In the genomic region with DNA sequence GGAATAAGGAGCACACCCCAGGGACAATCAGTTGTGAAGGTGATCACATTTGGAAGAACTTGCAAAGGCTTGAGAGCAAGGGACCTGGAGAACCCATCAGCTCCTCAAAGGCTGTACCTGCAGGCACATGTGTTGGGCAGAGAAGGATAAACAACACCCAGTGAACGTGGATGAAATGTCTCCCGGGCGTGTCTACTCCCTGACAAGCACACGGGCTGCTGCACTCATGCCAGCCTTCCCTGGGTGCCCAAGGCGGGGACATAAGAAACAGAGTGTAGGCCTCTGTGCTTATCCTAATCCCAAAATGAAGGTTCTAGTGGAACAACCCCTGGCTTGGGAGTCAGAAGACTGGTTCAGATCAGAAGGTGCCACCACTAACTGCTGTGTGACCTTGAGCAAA, we compare ENCODE assay signal across 20 cellular contexts. TPM values are rescaled to one million over a fixed set of nuclear protein-coding genes. Genes with fewer than 3 reads are reported as not detected.
DNase-seq lines count a peak whose midpoint lies in the region; ATAC-seq and TF ChIP-seq lines count a peak whose summit lies in the region.
"Had no signal": no experiment of that assay in that cellular context is flagged by ENCODE, and none has a peak within 500 bp of the region (broad histone marks: within the 10 kb centered on the region; RNA-seq: fewer than 3 reads in every experiment).

No MANE protein-coding gene starts in this region.

- H3K36me3 Mint-ChIP-seq in activated T-cell treated with anti-CD3 and anti-CD28 coated beads, Interleukin-2, amount 50 U/mL, for 4 hours (ENCODE audit: insufficient read depth): no peaks in the 10 kb centered on the region
- H3K36me3 Mint-ChIP-seq: CD14-positive monocyte; CD8-positive, alpha-beta T cell had no signal

- H3K27me3 Mint-ChIP-seq in activated T-cell treated with anti-CD3 and anti-CD28 coated beads, Interleukin-2, amount 50 U/mL, for 4 hours (ENCODE audit: low read depth): peaks cover 4% of the 10 kb centered on the region

- TF ChIP-seq CTCF in mucosa of descending colon (IDR thresholded peaks at IDR 0.05) (no peak), spleen (IDR thresholded peaks at IDR 0.05 in 8 of 11, conservative IDR thresholded peaks at IDR 0.05 in 3 of 11) (no peak)

- peak; percentile 43 for ATAC-seq in mucosa of descending colon
- no peak for ATAC-seq in activated T-cell treated with anti-CD3 and anti-CD28 coated beads, Interleukin-2, amount 50 U/mL, for 4 hours
- ATAC-seq: A549; CD8-positive, alpha-beta T cell had no signal

- H3K4me3 ChIP-seq in mucosa of descending colon (no peak overlapping the region), spleen (no peak overlapping the region)
- H3K4me3 ChIP-seq: A549 had no signal

- H3K4me1 ChIP-seq in mucosa of descending colon (ENCODE audit: low read depth): peaks cover 31% of the 10 kb centered on the region
- no peaks in the 10 kb centered on the region for H3K4me1 ChIP-seq in spleen
- H3K4me1 ChIP-seq: A549 had no signal

- no peaks in the 10 kb centered on the region for H3K27me3 ChIP-seq in spleen (replicated peaks in 1 of 7)

- no peaks in the 10 kb centered on the region for H3K4me1 Mint-ChIP-seq in activated T-cell treated with anti-CD3 and anti-CD28 coated beads, Interleukin-2, amount 50 U/mL, for 4 hours (ENCODE audit: low read depth)
- H3K4me1 Mint-ChIP-seq: CD14-positive monocyte had no signal

- no peaks in the 10 kb centered on the region for H3K9me3 Mint-ChIP-seq in activated T-cell treated with anti-CD3 and anti-CD28 coated beads, Interleukin-2, amount 50 U/mL, for 4 hours
- H3K9me3 Mint-ChIP-seq: CD8-positive, alpha-beta T cell; H9 had no signal

- H3K4me3 Mint-ChIP-seq in activated T-cell treated with anti-CD3 and anti-CD28 coated beads, Interleukin-2, amount 50 U/mL, for 4 hours: no peak overlapping the region
- H3K4me3 Mint-ChIP-seq: CD14-positive monocyte; CD8-positive, alpha-beta T cell; H9 had no signal

- H3K9me3 ChIP-seq in mucosa of descending colon (no peaks in the 10 kb centered on the region), spleen (no peaks in the 10 kb centered on the region)
- H3K9me3 ChIP-seq: A549 had no signal

- TF ChIP-seq POLR2A in spleen (IDR thresholded peaks at IDR 0.05): no peak

- intact Hi-C loops in mucosa of descending colon (cut with DNase I, micrococcal nuclease): no loop called here
- intact Hi-C loops in spleen (cut with DNase I; ENCODE audit: low total_unique reads): no loop called here

- H3K36me3 ChIP-seq in mucosa of descending colon (ENCODE audit: low read depth) (no peaks in the 10 kb centered on the region), spleen (no peaks in the 10 kb centered on the region)

- DNase-seq in mucosa of descending colon (peak in 2 of 3 donors; percentile 44 to 45), spleen (peak; percentile 62), NCI-H2227 treated with DMSO at 0.1 percent for 48 hours (lab: John Stamatoyannopoulos, UW) (no peak), hepatic stellate cell (ENCODE audit: low spot score) (no peak), epidermal melanocyte (ENCODE audit: insufficient read length, low spot score) (no peak)
- DNase-seq in activated T-cell treated with anti-CD3 and anti-CD28 coated beads, Interleukin-2, amount 50 U/mL, for 4 hours: no peak
- DNase-seq: CD8-positive, alpha-beta T cell; COR-L47; DMS153; DMS79 treated with DMSO at 0.1 percent for 48 hours; EL; GDM1; GOT3; H9 had no signal

- 85 to 94% (median 89%) methylated on average over 4 to 5 of the region's 5 CpGs for WGBS in spleen, 5 donors

- H3K27ac ChIP-seq in cingulate gyrus (ENCODE audit: low read depth, low read length): peak overlapping the region; percentile 81
- no peak overlapping the region for H3K27ac ChIP-seq in spleen
- H3K27ac ChIP-seq: A549 had no signal

RNA-seq across cellular contexts. Expression of gene DSCAML1, which starts 46.7 kb away (rescaled TPM):
- total RNA-seq in mucosa of descending colon (1 to 10 TPM; 5.0 to 5.5 (median 5.3) TPM), spleen (10 to 100 TPM in 1 of 7 donors, 1 to 10 TPM in 5, under 1 TPM in 1; 0.54 to 10.7 (median 3.6) TPM)
- polyA plus RNA-seq in spleen: under 1 TPM; 0.07 to 0.41 (median 0.35) TPM
- not detected for total RNA-seq in activated T-cell treated with anti-CD3 and anti-CD28 coated beads, Interleukin-2, amount 50 U/mL, for 4 hours
- total RNA-seq: HT-29 had no signal
- polyA plus RNA-seq: AG04450, BJ, CD14-positive monocyte had no signal

Comparison
In these comparisons a context has a peak if more than half of its experiments do, and no peak if none do; other contexts are left out.
1. DNase-seq: peak in mucosa of descending colon (2 of 3) and spleen (single experiment); none in NCI-H2227 treated with DMSO at 0.1 percent for 48 hours (single experiment), hepatic stellate cell (single experiment), activated T-cell treated with anti-CD3 and anti-CD28 coated beads, Interleukin-2, amount 50 U/mL, for 4 hours (single experiment) and epidermal melanocyte (single experiment).